ENCODE assay signal across 1 cellular context in the genomic region with DNA sequence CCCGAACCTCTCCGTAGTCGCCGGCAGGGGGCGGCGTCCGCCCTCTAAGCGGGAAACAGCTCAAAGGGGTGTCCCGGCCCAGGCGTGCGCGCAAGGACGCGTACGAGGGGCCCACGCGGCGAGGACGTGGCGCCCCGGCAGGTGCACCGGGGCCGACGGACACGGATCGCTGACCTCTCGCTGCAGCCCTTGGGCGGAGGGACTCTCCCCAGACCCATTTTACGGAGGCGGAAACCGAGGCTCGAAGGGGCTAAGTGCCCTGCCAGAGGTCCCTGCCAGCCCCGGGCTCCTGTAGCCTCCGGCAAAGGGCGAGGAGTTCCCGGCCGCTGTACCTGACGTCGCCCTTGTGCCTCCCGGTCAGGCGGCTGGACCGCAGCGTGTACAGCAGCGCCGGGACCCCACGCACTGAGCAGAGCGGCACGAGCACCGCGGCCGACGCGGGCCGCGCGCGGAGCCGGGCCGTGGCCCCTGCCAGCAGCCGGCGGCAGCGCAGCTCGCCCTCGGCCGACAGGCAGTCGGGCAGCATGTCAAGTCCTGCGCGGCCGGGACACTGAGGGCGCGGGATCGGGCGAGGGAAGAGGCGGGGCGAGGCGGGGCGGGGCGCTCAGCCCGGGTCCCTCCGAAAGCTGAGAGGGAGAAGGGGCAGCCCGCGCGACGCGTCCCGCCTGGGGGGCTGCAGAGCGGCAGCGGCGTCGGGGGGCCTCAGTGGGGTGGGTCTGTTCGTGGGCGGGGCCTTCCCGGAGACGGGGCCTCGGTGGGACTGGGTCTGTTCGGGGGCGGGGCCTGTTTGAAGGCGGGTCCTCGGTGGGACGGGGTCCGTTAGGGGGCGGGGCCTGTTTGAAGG.
TF ChIP-seq lines count a peak whose summit lies in the region.

A gene with protein sequence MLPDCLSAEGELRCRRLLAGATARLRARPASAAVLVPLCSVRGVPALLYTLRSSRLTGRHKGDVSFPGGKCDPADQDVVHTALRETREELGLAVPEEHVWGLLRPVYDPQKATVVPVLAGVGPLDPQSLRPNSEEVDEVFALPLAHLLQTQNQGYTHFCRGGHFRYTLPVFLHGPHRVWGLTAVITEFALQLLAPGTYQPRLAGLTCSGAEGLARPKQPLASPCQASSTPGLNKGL (minus strand): TSS at position 552 of the 844 bp plus-strand sequence. CDS start 26 bp downstream, at position 526.

TF ChIP-seq in HepG2, 621 proteins besides CTCF, POLR2A, EP300 and RAD21 (continued from another document):
- TF ChIP-seq, protein P1, sequence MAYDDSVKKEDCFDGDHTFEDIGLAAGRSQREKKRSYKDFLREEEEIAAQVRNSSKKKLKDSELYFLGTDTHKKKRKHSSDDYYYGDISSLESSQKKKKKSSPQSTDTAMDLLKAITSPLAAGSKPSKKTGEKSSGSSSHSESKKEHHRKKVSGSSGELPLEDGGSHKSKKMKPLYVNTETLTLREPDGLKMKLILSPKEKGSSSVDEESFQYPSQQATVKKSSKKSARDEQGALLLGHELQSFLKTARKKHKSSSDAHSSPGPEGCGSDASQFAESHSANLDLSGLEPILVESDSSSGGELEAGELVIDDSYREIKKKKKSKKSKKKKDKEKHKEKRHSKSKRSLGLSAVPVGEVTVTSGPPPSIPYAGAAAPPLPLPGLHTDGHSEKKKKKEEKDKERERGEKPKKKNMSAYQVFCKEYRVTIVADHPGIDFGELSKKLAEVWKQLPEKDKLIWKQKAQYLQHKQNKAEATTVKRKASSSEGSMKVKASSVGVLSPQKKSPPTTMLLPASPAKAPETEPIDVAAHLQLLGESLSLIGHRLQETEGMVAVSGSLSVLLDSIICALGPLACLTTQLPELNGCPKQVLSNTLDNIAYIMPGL (CRISPR knock-in tag; IDR thresholded peaks at IDR 0.05; ENCODE audit: borderline replicate concordance in 1 of 2, low read depth in 1 of 2), result peak; percentile 75 to 90; a peak in 3 of 4 replicates
- TF ChIP-seq TGIF2 (CRISPR knock-in tag; IDR thresholded peaks at IDR 0.05), result no peak
- TF ChIP-seq ZSCAN25 (CRISPR knock-in tag; IDR thresholded peaks at IDR 0.05), result no peak
- TF ChIP-seq ZNF496 (CRISPR knock-in tag; IDR thresholded peaks at IDR 0.05; ENCODE audit: insufficient replicate concordance), result no peak
- no peak for TF ChIP-seq DNMT1 (CRISPR knock-in tag; IDR thresholded peaks at IDR 0.05)
- TF ChIP-seq ZNF335 (CRISPR knock-in tag; IDR thresholded peaks at IDR 0.05), result no peak
- TF ChIP-seq, protein P2, sequence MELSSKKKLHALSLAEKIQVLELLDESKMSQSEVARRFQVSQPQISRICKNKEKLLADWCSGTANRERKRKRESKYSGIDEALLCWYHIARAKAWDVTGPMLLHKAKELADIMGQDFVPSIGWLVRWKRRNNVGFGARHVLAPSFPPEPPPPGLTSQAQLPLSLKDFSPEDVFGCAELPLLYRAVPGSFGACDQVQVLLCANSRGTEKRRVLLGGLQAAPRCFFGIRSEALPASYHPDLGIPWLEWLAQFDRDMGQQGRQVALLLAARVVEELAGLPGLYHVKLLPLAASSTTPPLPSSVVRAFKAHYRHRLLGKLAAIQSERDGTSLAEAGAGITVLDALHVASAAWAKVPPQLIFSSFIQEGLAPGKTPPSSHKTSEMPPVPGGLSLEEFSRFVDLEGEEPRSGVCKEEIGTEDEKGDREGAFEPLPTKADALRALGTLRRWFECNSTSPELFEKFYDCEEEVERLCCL (CRISPR knock-in tag; IDR thresholded peaks at IDR 0.05; ENCODE audit: borderline replicate concordance), result no peak
- TF ChIP-seq, protein P3, sequence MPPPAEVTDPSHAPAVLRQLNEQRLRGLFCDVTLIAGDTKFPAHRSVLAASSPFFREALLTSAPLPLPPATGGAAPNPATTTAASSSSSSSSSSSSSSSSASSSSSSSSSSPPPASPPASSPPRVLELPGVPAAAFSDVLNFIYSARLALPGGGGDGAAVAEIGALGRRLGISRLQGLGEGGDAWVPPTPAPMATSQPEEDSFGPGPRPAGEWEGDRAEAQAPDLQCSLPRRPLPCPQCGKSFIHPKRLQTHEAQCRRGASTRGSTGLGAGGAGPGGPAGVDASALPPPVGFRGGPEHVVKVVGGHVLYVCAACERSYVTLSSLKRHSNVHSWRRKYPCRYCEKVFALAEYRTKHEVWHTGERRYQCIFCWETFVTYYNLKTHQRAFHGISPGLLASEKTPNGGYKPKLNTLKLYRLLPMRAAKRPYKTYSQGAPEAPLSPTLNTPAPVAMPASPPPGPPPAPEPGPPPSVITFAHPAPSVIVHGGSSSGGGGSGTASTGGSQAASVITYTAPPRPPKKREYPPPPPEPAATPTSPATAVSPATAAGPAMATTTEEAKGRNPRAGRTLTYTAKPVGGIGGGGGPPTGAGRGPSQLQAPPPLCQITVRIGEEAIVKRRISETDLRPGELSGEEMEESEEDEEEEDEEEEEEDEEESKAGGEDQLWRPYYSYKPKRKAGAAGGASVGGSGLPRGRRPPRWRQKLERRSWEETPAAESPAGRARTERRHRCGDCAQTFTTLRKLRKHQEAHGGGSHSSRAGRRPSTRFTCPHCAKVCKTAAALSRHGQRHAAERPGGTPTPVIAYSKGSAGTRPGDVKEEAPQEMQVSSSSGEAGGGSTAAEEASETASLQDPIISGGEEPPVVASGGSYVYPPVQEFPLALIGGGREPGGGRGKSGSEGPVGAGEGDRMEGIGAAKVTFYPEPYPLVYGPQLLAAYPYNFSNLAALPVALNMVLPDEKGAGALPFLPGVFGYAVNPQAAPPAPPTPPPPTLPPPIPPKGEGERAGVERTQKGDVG (CRISPR knock-in tag; IDR thresholded peaks at IDR 0.05; ENCODE audit: borderline replicate concordance), result no peak
- no peak for TF ChIP-seq LCORL (IDR thresholded peaks at IDR 0.05)
- no peak for TF ChIP-seq LCORL (CRISPR knock-in tag; IDR thresholded peaks at IDR 0.05)
- TF ChIP-seq, protein P4, sequence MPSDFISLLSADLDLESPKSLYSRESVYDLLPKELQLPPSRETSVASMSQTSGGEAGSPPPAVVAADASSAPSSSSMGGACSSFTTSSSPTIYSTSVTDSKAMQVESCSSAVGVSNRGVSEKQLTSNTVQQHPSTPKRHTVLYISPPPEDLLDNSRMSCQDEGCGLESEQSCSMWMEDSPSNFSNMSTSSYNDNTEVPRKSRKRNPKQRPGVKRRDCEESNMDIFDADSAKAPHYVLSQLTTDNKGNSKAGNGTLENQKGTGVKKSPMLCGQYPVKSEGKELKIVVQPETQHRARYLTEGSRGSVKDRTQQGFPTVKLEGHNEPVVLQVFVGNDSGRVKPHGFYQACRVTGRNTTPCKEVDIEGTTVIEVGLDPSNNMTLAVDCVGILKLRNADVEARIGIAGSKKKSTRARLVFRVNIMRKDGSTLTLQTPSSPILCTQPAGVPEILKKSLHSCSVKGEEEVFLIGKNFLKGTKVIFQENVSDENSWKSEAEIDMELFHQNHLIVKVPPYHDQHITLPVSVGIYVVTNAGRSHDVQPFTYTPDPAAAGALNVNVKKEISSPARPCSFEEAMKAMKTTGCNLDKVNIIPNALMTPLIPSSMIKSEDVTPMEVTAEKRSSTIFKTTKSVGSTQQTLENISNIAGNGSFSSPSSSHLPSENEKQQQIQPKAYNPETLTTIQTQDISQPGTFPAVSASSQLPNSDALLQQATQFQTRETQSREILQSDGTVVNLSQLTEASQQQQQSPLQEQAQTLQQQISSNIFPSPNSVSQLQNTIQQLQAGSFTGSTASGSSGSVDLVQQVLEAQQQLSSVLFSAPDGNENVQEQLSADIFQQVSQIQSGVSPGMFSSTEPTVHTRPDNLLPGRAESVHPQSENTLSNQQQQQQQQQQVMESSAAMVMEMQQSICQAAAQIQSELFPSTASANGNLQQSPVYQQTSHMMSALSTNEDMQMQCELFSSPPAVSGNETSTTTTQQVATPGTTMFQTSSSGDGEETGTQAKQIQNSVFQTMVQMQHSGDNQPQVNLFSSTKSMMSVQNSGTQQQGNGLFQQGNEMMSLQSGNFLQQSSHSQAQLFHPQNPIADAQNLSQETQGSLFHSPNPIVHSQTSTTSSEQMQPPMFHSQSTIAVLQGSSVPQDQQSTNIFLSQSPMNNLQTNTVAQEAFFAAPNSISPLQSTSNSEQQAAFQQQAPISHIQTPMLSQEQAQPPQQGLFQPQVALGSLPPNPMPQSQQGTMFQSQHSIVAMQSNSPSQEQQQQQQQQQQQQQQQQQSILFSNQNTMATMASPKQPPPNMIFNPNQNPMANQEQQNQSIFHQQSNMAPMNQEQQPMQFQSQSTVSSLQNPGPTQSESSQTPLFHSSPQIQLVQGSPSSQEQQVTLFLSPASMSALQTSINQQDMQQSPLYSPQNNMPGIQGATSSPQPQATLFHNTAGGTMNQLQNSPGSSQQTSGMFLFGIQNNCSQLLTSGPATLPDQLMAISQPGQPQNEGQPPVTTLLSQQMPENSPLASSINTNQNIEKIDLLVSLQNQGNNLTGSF (CRISPR knock-in tag; IDR thresholded peaks at IDR 0.05), result no peak; the same call in 1 of the 2 replicates
- TF ChIP-seq ZNF550 (CRISPR knock-in tag; IDR thresholded peaks at IDR 0.05; ENCODE audit: borderline replicate concordance), result no peak
- TF ChIP-seq ZNF879 (CRISPR knock-in tag; IDR thresholded peaks at IDR 0.05), result no peak
